In the genomic region with DNA sequence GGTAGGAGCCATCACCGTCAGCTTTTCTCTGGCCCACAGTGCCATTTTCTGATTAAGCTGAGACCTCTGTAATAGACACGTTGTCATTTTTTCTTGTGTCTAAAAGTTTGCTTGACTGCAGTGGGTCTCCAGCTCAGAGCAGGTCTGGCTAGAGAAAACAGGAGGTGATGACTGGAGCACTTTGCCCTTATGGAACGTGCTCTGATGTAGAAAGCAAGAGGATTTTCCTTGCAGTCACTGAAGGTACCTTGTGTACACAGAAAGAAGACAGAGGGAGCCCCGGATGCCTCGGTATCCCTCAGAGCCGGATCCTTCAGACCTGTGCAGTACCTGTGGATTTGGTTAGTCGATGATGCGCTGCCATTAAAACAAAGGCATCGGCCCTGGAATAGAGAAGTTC, we compare ENCODE assay signal across 20 cellular contexts.
"Had no signal": no experiment of that assay in that cellular context is flagged by ENCODE, and none has a peak within 500 bp of the region (broad histone marks: within the 10 kb centered on the region; RNA-seq: fewer than 3 reads in every experiment).

No MANE protein-coding gene starts in this region.

- H3K4me3 ChIP-seq: adrenal gland, coronary artery, lower lobe of right lung, skin epidermis, tibial nerve had no signal

- DNase-seq: activated CD4-positive, alpha-beta memory T cell treated with anti-CD3 and anti-CD28 coated beads for 36 hours; activated CD8-positive, alpha-beta memory T cell treated with anti-CD3 and anti-CD28 coated beads, Interleukin-2, amount 10 ng/mL, durations not matched to agents 7 days and 5 days; activated effector memory CD4-positive, alpha-beta T cell treated with Interleukin-2 at 50 U/mL for 16 hours; activated T-cell treated with anti-CD3 and anti-CD28 coated beads, Interleukin-2, amount 50 U/mL, for 24 hours; adrenal gland; central memory CD4-positive, alpha-beta T cell; effector CD8-positive, alpha-beta T cell; foreskin fibroblast; glutamatergic neuron; immature natural killer cell; lower lobe of right lung; midbrain; naive thymus-derived CD8-positive, alpha-beta T cell; posterior cingulate gyrus; stimulated activated CD4-positive, alpha-beta T cell treated with anti-CD3 and anti-CD28 coated beads, Interleukin-4, amount 100 ng/mL, for 24 hours; stimulated activated naive CD4-positive, alpha-beta T cell; substantia nigra had no signal

- H3K27me3 ChIP-seq: adrenal gland, tibial nerve had no signal

- H3K36me3 ChIP-seq: adrenal gland, lower lobe of right lung, tibial nerve had no signal

- H3K27ac ChIP-seq: adrenal gland, lower lobe of right lung, skin epidermis, tibial nerve had no signal

- H3K9me3 ChIP-seq: adrenal gland, lower lobe of right lung, tibial nerve had no signal

- ATAC-seq: activated CD8-positive, alpha-beta memory T cell treated with anti-CD3 and anti-CD28 coated beads, Interleukin-2, amount 10 ng/mL, durations not matched to agents 7 days and 5 days; lower lobe of right lung; naive thymus-derived CD8-positive, alpha-beta T cell had no signal
